In the genomic region with DNA sequence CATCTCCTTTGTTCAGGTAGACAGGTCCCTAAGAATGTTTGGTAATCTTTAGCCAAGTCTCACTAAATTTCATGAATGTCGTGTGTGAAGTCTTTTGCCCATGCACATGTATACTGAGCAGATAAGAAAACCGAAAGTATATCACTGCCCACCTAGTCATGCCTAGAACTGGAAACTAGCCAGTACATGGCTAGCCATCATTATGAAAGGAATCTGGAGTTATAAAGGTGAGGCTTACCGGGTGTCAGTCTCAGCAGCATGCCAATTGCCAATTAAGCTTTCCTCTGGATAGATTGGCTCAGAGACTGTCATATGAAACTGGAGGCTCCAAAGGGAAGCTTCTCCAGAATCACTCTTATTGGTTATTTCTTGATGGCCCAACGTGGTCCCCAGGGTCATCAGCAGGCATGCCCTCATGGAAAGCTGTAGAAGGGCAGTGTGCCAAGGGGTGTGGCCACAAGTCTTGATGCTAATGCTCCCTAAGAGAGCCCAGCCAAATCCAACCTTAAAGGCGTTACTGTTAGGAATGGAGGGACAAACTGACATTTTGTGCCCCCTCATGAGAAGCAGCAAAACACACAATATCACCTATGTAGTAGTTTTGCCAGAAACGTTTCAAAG, we compare ENCODE assay signal across 14 cellular contexts.
"Had no signal": no experiment of that assay in that cellular context is flagged by ENCODE, and none has a peak within 500 bp of the region (broad histone marks: within the 10 kb centered on the region; RNA-seq: fewer than 3 reads in every experiment).

No MANE protein-coding gene starts in this region.

- H3K36me3 ChIP-seq: lower lobe of right lung, neural progenitor cell, tibial artery had no signal

- H3K4me2 ChIP-seq: neural progenitor cell had no signal

- H3K27ac ChIP-seq: lower lobe of right lung, neural progenitor cell, tibial artery had no signal

- H3K4me3 ChIP-seq: lower lobe of right lung, neural progenitor cell, tibial artery had no signal

- FAIRE-seq: endometrium, keratinocyte had no signal

- H3K27me3 ChIP-seq: neural progenitor cell, tibial artery had no signal

- H3K4me1 ChIP-seq: lower lobe of right lung, tibial artery had no signal

- H3K9me3 ChIP-seq: lower lobe of right lung, tibial artery had no signal

- H2AFZ ChIP-seq: neural progenitor cell had no signal

- ATAC-seq: activated CD4-positive, CD25-positive, alpha-beta regulatory T cell treated with anti-CD3 and anti-CD28 coated beads, Interleukin-2, amount 50 U/mL, for 24 hours; activated CD8-positive, alpha-beta T cell treated with anti-CD3 and anti-CD28 coated beads for 36 hours; activated naive CD8-positive, alpha-beta T cell treated with anti-CD3 and anti-CD28 coated beads, Interleukin-2, amount 50 U/mL, for 24 hours; lower lobe of right lung; naive thymus-derived CD8-positive, alpha-beta T cell had no signal

- DNase-seq: activated CD4-positive, alpha-beta T cell treated with anti-CD3 and anti-CD28 coated beads, Interleukin-2, amount 10 ng/mL, durations not matched to agents 24 days and 14 days; activated CD8-positive, alpha-beta T cell treated with anti-CD3 and anti-CD28 coated beads for 36 hours; activated gamma-delta T cell; activated naive CD4-positive, alpha-beta T cell treated with anti-CD3 and anti-CD28 coated beads, Interleukin-2, amount 50 U/mL, for 16 hours; activated naive CD8-positive, alpha-beta T cell treated with anti-CD3 and anti-CD28 coated beads, Interleukin-2, amount 50 U/mL, for 24 hours; effector CD4-positive, alpha-beta T cell; lower lobe of right lung; naive thymus-derived CD8-positive, alpha-beta T cell; retina; tibial artery had no signal

- H3K9ac ChIP-seq: neural progenitor cell had no signal
